In the genomic region with DNA sequence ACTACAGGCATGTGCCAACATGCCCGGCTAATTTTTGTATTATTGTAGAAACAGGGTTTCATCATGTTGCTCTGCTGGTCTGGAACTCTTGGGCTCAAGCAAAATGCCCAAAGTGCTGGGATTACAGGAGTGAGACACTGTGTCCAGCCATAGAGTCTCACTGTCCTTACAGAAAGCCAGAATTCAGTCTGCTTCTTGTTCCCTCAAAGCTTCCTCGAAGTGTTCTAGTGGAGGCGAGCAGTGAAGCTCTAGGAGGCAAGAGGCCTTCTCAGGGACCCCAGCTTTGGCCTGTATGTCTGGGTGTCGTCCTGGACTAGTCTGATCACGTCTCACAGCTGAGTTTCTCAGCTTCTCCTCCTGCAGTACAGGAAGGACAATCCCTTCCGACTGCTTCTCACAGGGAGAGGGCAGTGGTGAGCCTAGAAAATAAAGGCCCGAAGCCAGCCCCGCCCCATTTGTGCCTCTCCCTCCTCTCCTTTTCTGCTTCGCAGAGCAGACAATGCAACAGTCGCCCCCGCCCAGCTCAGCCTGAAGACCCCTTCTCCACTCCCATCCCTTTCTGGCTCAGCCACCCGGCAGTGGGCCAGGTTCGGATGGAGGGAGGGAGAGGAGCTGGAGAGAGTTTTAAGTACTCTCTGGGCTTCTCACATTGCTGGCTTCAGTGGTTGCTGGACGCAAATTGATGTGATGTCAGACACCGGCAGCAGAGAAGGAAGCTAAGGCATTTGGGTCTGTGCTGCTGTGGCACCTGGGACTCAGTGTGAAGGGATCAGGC, we compare ENCODE assay signal across 8 cellular contexts. TPM values are rescaled to one million over a fixed set of nuclear protein-coding genes. Genes with fewer than 3 reads are reported as not detected.
A peak's percentile ranks its signal among the peaks of the same experiment; 100 is the strongest.
DNase-seq lines count a peak whose midpoint lies in the region; ATAC-seq and TF ChIP-seq lines count a peak whose summit lies in the region.

No MANE protein-coding gene starts in this region.

- ATAC-seq in HG02840 (IDR thresholded peaks at IDR 0.05; ENCODE audit: low FRiP score, unreplicated experiment) (peak; percentile 64), GM21825 (IDR thresholded peaks at IDR 0.05; ENCODE audit: unreplicated experiment) (no peak)

- no peak for TF ChIP-seq POLR2A in spleen (IDR thresholded peaks at IDR 0.05)

- H3K27ac ChIP-seq in caudate nucleus (ENCODE audit: low read depth, low read length): peak overlapping the region; percentile 48
- H3K27ac ChIP-seq in spleen: peak overlapping the region in 7 of 8 donors; percentile 32 to 76 (median 63)

- TF ChIP-seq CTCF in spleen (IDR thresholded peaks at IDR 0.05 in 8 of 11, conservative IDR thresholded peaks at IDR 0.05 in 3 of 11): peak in 10 of 11 experiments; percentile 27 to 67 (median 51)

- intact Hi-C loops in spleen (cut with DNase I; ENCODE audit: low total_unique reads): no loop called here

- H3K9me3 ChIP-seq in spleen: no peaks in the 10 kb centered on the region

- H3K4me1 ChIP-seq in spleen: peaks cover 0 to 11% (median 10%) of the 10 kb centered on the region in 6 donors

- 6 to 33% (median 17%) methylated on average over 15 of the region's 15 CpGs; no CpG with 5 or more reads in 1 of the 5 donors for WGBS in spleen, 5 donors

- DNase-seq in GF-D8 (lab: John Stamatoyannopoulos, UW): peak; percentile 32
- DNase-seq in NCI-H2107 treated with DMSO at 0.1 percent for 48 hours (lab: John Stamatoyannopoulos, UW; ENCODE audit: unreplicated experiment): peak; percentile 86
- DNase-seq in UCSD-AML1 (lab: John Stamatoyannopoulos, UW; ENCODE audit: unreplicated experiment): peak; percentile 68
- peak in 54 of 61 donors; percentile 6 to 65 (median 40) for DNase-seq in caudate nucleus (lab: John Stamatoyannopoulos, UW)
- DNase-seq in islet precursor cell: peak; percentile 90
- DNase-seq in spleen: peak; percentile 89

- peaks cover 0 to 20% (median 2%) of the 10 kb centered on the region in 6 donors for H3K36me3 ChIP-seq in spleen

- H3K27me3 ChIP-seq in spleen (replicated peaks in 1 of 7): no peaks in the 10 kb centered on the region

- H3K4me3 ChIP-seq in spleen: peak overlapping the region in 2 of 8 donors; percentile 14 to 43

RNA-seq across cellular contexts. Expression of a gene that starts 11.1 kb away (rescaled TPM):
- 10 to 100 TPM; 29.1 to 38.1 (median 34.7) TPM for total RNA-seq in spleen
- 10 to 100 TPM; 35.2 to 54.5 (median 52.3) TPM for polyA plus RNA-seq in spleen

RNA-seq across cellular contexts. Expression of a gene that starts 19.6 kb away (rescaled TPM):
- 10 to 100 TPM; 57.0 to 93.1 (median 70.3) TPM for total RNA-seq in spleen
- polyA plus RNA-seq in spleen: 10 to 100 TPM; 15.5 to 34.2 (median 15.7) TPM

RNA-seq across cellular contexts. Expression of a gene that starts 20.3 kb away (rescaled TPM):
- total RNA-seq in spleen: 10 to 100 TPM; 18.9 to 66.6 (median 39.1) TPM
- polyA plus RNA-seq in spleen: 10 to 100 TPM; 21.5 to 52.8 (median 49.9) TPM

RNA-seq across cellular contexts. Expression of a gene that starts 36.7 kb away (rescaled TPM):
- 10 to 100 TPM; 15.9 to 21.8 (median 17.4) TPM for total RNA-seq in spleen
- polyA plus RNA-seq in spleen: 10 to 100 TPM; 11.0 to 17.0 (median 14.1) TPM

RNA-seq across cellular contexts. Expression of a gene that starts 40.7 kb away (rescaled TPM):
- total RNA-seq in spleen: 10 to 100 TPM; 18.6 to 36.3 (median 23.1) TPM
- 10 to 100 TPM; 13.4 to 27.1 (median 20.6) TPM for polyA plus RNA-seq in spleen

Comparison
In these comparisons a context has a peak if more than half of its experiments do, and no peak if none do; other contexts are left out.
1. DNase-seq: peak in every context shown above with its lines; median percentile 90 in islet precursor cell; 89 in spleen; 86 in NCI-H2107 treated with DMSO at 0.1 percent for 48 hours; 68 in UCSD-AML1; 40 in caudate nucleus; 32 in GF-D8.